ENCODE assay signal across 8 cellular contexts in genomic region chr12:92144045-92144630, GRCh38. TPM values are rescaled to one million over a fixed set of nuclear protein-coding genes. Genes with fewer than 3 reads are reported as not detected.
A peak's percentile ranks its signal among the peaks of the same experiment; 100 is the strongest.
DNase-seq lines count a peak whose midpoint lies in the region; TF ChIP-seq lines count a peak whose summit lies in the region.

No MANE protein-coding gene starts in this region.

- no TSS peak for BruUV-seq in A673 (replicated peaks; lab: Mats Ljungman, UMichigan)

- TF ChIP-seq CTCF in A673 (conservative IDR thresholded peaks at IDR 0.05; ENCODE audit: low read depth, low read length) (peak; percentile 61), endothelial cell (IDR thresholded peaks at IDR 0.05; ENCODE audit: unreplicated experiment) (peak; percentile 73), mesothelial cell of epicardium (IDR thresholded peaks at IDR 0.05; ENCODE audit: unreplicated experiment) (peak; percentile 65)

- H3K27me3 Mint-ChIP-seq in endothelial cell (ENCODE audit: unreplicated experiment) (peaks cover 18% of the 10 kb centered on the region), mesothelial cell of epicardium (ENCODE audit: low read depth) (no peaks in the 10 kb centered on the region)

- H3K4me3 ChIP-seq in A673 (ENCODE audit: low read depth, low read length, poor library complexity, severe bottlenecking) = peak overlapping the region; percentile 96
- H3K4me3 ChIP-seq in NT2/D1 (ENCODE audit: insufficient read length, low read depth) = peak overlapping the region; percentile 92

- H3K27ac Mint-ChIP-seq in endothelial cell (ENCODE audit: unreplicated experiment) = peak overlapping the region; percentile 98
- H3K27ac Mint-ChIP-seq in mesothelial cell of epicardium = peak overlapping the region; percentile 99

- DNase-seq in A673 (ENCODE audit: low spot score) = peak; percentile 80
- DNase-seq in HUDEP-2 (lab: John Stamatoyannopoulos, UW; ENCODE audit: unreplicated experiment in 76 of 76) = peak in 70 of 76 experiments; percentile 6 to 76 (median 49)
- DNase-seq in NT2/D1 (ENCODE audit: low read depth, low spot score) = peak; percentile 72
- peak; percentile 60 for DNase-seq in activated CD8-positive, alpha-beta memory T cell treated with anti-CD3 and anti-CD28 coated beads, Interleukin-2, amount 50 U/mL, for 1 hour (ENCODE audit: extremely low read depth)
- DNase-seq in endothelial cell (ENCODE audit: low spot score) = peak; percentile 74
- DNase-seq in mesothelial cell of epicardium (ENCODE audit: low spot score in 2 of 2, unreplicated experiment in 2 of 2) = peak in 1 of 2 experiments; percentile 42
- DNase-seq in stimulated activated CD8-positive, alpha-beta memory T cell treated with anti-CD3 and anti-CD28 coated beads, Interleukin-15, amount 100 ng/mL, for 48 hours (ENCODE audit: low read depth in 2 of 2) = peak; percentile 31 to 49

- H3K36me3 Mint-ChIP-seq in endothelial cell (ENCODE audit: low read depth, unreplicated experiment) = peaks cover 33% of the 10 kb centered on the region
- H3K36me3 Mint-ChIP-seq in mesothelial cell of epicardium = peaks cover 9% of the 10 kb centered on the region

- peak overlapping the region; percentile 96 for H3K9ac ChIP-seq in NT2/D1 (ENCODE audit: insufficient read length, low read depth)

- H3K4me3 Mint-ChIP-seq in endothelial cell (ENCODE audit: unreplicated experiment) = peak overlapping the region; percentile 99
- H3K4me3 Mint-ChIP-seq in mesothelial cell of epicardium = peak overlapping the region; percentile 99

- H3K4me1 Mint-ChIP-seq in endothelial cell (ENCODE audit: unreplicated experiment) (peaks cover 43% of the 10 kb centered on the region), mesothelial cell of epicardium (peaks cover 72% of the 10 kb centered on the region)

- no peaks in the 10 kb centered on the region for H3K27me3 ChIP-seq in A673 (replicated peaks; ENCODE audit: insufficient read depth, low read depth, low read length, poor library complexity)
- no peaks in the 10 kb centered on the region for H3K27me3 ChIP-seq in NT2/D1 (ENCODE audit: insufficient read depth, insufficient read length)

- H3K9me3 ChIP-seq in A673 (ENCODE audit: low read depth, low read length, poor library complexity, severe bottlenecking) = no peaks in the 10 kb centered on the region
- H3K9me3 ChIP-seq in NT2/D1 (ENCODE audit: insufficient read depth, low read length) = no peaks in the 10 kb centered on the region

- POLR2A ChIA-PET in A673 (lab: Charles Lee; ENCODE audit: low non-redundant PET) = no interaction called here

- H3K36me3 ChIP-seq in A673 (ENCODE audit: insufficient read depth, low read length, poor library complexity, severe bottlenecking) = peaks cover 33% of the 10 kb centered on the region
- H3K36me3 ChIP-seq in NT2/D1 (ENCODE audit: insufficient read depth, insufficient read length, low read length) = peaks cover 24% of the 10 kb centered on the region

- H3K27ac ChIP-seq in A673 (ENCODE audit: low read depth, low read length, poor library complexity, severe bottlenecking) = peak overlapping the region; percentile 93

- H3K9me3 Mint-ChIP-seq in endothelial cell (ENCODE audit: unreplicated experiment) (no peaks in the 10 kb centered on the region), mesothelial cell of epicardium (no peaks in the 10 kb centered on the region)

- CTCF ChIA-PET in A673 (lab: Charles Lee) = interaction anchor here (0.7 to 0.8 kb wide), 2 partner anchors 75 to 263 kb away, joined by 3 read pairs; no protein-coding TSS in a partner anchor

- intact Hi-C loops in A673 (cut with micrococcal nuclease; ENCODE audit: unreplicated experiment) = loop anchor here (2.0 to 5.0 kb wide), 4 partner anchors 112 to 762 kb away; no protein-coding TSS in a partner anchor

- H3K4me1 ChIP-seq in A673 (ENCODE audit: insufficient read depth, low read length, poor library complexity, severe bottlenecking) (peaks cover 40% of the 10 kb centered on the region), NT2/D1 (ENCODE audit: insufficient read depth, insufficient read length) (no peaks in the 10 kb centered on the region)

- TF ChIP-seq POLR2A in GM18526 (IDR thresholded peaks at IDR 0.05; ENCODE audit: extremely low read depth, insufficient read length) = peak; percentile 41

RNA-seq across cellular contexts. Expression of gene BTG1, which starts 1.5 kb away (rescaled TPM):
- total RNA-seq in A673 (2021) = 18.0 and 23.2 TPM in 2 replicates
- 79.8 TPM for total RNA-seq in endothelial cell (ENCODE audit: unreplicated experiment)
- 68.1 to 71.5 TPM (median 71.0 TPM) in 3 replicates for total RNA-seq in mesothelial cell of epicardium
